Comparison of ENCODE assay signal across 1 cellular context in genomic region chr6:135905604-135906300, GRCh38.
TF ChIP-seq lines count a peak whose summit lies in the region.

No MANE protein-coding gene starts in this region.

TF ChIP-seq in GM23338, 12 proteins besides CTCF, POLR2A, EP300 and RAD21 (continued from another document):
- no peak for TF ChIP-seq ZNF462 (CRISPR knock-in tag; IDR thresholded peaks at IDR 0.05)
- no peak for TF ChIP-seq ZNF331 (CRISPR knock-in tag; IDR thresholded peaks at IDR 0.05; ENCODE audit: low read depth)
TF ChIP-seq in GM23338: peak in this region for 0.
